Comparison of ENCODE assay signal across 18 cellular contexts in genomic region chr11:79525257-79525656, GRCh38.
"Had no signal": no experiment of that assay in that cellular context is flagged by ENCODE, and none has a peak within 500 bp of the region (broad histone marks: within the 10 kb centered on the region; RNA-seq: fewer than 3 reads in every experiment).

No MANE protein-coding gene starts in this region.

- DNase-seq: cortex of kidney; dorsolateral prefrontal cortex; effector memory CD8-positive, alpha-beta T cell; glutamatergic neuron; kidney; left cardiac atrium; left ventricle myocardium inferior; lower lobe of right lung; natural killer cell; posterior cingulate gyrus; stimulated activated CD4-positive, alpha-beta T cell treated with anti-CD3 and anti-CD28 coated beads, Interleukin-2, amount 100 ng/mL, for 24 hours; stimulated activated CD4-positive, alpha-beta T cell treated with anti-CD3 and anti-CD28 coated beads, Interleukin-4, amount 100 ng/mL, for 4 hours; stimulated activated naive B cell treated with anti-CD40 and anti-IgM and Interleukin-4, amounts not matched to agents 10 μg/mL and 1 μg/mL and 100 μg/mL, for 72 hours; stimulated activated naive CD8-positive, alpha-beta T cell treated with anti-CD3 and anti-CD28 coated beads, Interleukin-15, amount 100 ng/mL, for 72 hours; testis; upper lobe of right lung had no signal

- ATAC-seq: effector memory CD8-positive, alpha-beta T cell; gastroesophageal sphincter; lower lobe of right lung; natural killer cell; sciatic nerve; stimulated activated naive B cell treated with anti-CD40 and anti-IgM and Interleukin-4, amounts not matched to agents 10 μg/mL and 1 μg/mL and 100 μg/mL, for 72 hours; stimulated activated naive CD8-positive, alpha-beta T cell treated with anti-CD3 and anti-CD28 coated beads, Interleukin-15, amount 100 ng/mL, for 72 hours; upper lobe of right lung had no signal
